14 cellular contexts compared by ENCODE assay signal in the genomic region with DNA sequence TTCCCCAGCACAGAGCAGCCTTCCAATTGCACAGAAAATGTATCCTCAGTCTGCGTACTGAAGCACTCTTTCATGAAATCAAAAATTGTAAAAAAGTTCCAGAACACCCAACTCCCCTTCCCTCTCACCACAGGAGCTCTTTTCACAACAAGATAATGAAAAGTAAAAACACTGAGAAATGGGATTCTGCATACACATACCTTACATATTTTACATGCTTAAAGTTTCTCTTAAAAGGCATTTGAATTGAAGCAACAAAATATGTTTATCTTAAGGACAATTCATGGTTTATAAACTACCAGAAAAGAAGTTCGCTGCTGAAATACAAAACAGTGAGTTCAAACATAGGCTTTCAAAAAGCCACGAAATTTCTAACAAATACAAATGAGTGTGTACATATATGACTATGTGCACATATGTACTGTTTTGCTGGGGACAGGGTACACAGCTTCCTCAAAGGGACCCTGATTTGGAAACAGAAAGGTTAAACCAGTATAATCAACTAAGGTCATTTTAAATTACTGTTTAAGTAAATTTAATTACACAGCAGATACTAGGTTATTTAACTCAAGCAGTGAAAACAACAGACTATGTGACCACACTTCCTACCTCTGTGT. TPM values are rescaled to one million over a fixed set of nuclear protein-coding genes. Genes with fewer than 3 reads are reported as not detected.
A peak's percentile ranks its signal among the peaks of the same experiment; 100 is the strongest.
DNase-seq lines count a peak whose midpoint lies in the region; ATAC-seq, FAIRE-seq and TF ChIP-seq lines count a peak whose summit lies in the region.
"Had no signal": no experiment of that assay in that cellular context is flagged by ENCODE, and none has a peak within 500 bp of the region (broad histone marks: within the 10 kb centered on the region; RNA-seq: fewer than 3 reads in every experiment).

No MANE protein-coding gene starts in this region.

- H3K27me3 Mint-ChIP-seq in activated CD4-positive, alpha-beta T cell treated with anti-CD3 and anti-CD28 coated beads, Interleukin-2, amount 10 ng/mL, durations not matched to agents 24 days and 14 days: no peaks in the 10 kb centered on the region

- no peak overlapping the region for H3K4me3 ChIP-seq in Panc1 (ENCODE audit: low read depth in 2 of 2, low read length in 2 of 2)
- peak overlapping the region in 1 of 4 experiments; percentile 32; a peak in 1 of 8 replicates for H3K4me3 ChIP-seq in H1 (ENCODE audit: extremely low read depth in 1 of 4, insufficient read depth in 2 of 4, low read depth in 3 of 4, low read length in 4 of 4)
- H3K4me3 ChIP-seq in skeletal muscle satellite cell (ENCODE audit: low read length): no peak overlapping the region

- in situ Hi-C loops in Panc1 (cut with HindIII; ENCODE audit: low pct_unique_long_range_greater_than_20kb, low sequenced_read_pairs): no loop called here

- no peak for FAIRE-seq in H1 (lab: Jason Lieb, UNC)
- FAIRE-seq: A204.1 had no signal

- H3K9me3 Mint-ChIP-seq in activated CD4-positive, alpha-beta T cell treated with anti-CD3 and anti-CD28 coated beads, Interleukin-2, amount 10 ng/mL, durations not matched to agents 24 days and 14 days: no peaks in the 10 kb centered on the region

- POLR2A ChIA-PET in Panc1 (lab: Charles Lee) (no interaction called here), H1 (lab: Charles Lee; ENCODE audit: partially characterized antibody) (interaction anchor here (0.8 to 2.3 kb wide), 8 partner anchors 10 to 961 kb away, joined by 3 to 13 read pairs (median 3); no protein-coding TSS in a partner anchor)

- no peak overlapping the region for H4K91ac ChIP-seq in H1 (replicated peaks; ENCODE audit: insufficient read length, low read length)

- no peak for TF ChIP-seq CTCF in Panc1 (IDR thresholded peaks at IDR 0.05)
- no peak for TF ChIP-seq CTCF in H1 (IDR thresholded peaks at IDR 0.05; ENCODE audit: control extremely low read depth in 1 of 3, insufficient read depth in 1 of 3, low read depth in 1 of 3, low read length in 3 of 3)

- H3K36me3 ChIP-seq in Panc1 (ENCODE audit: control insufficient read depth, insufficient read depth, low read length) (peaks cover 10% of the 10 kb centered on the region), H1 (ENCODE audit: control insufficient read depth in 2 of 4, insufficient read depth in 4 of 4, low read length in 3 of 4) (peaks cover 0 to 6% (median 0%) of the 10 kb centered on the region in 4 experiments; a peak in 1 of 8 replicates), skeletal muscle satellite cell (ENCODE audit: insufficient read depth, low read length) (peaks cover 3% of the 10 kb centered on the region)

- no peak overlapping the region for H3K56ac ChIP-seq in H1 (replicated peaks; ENCODE audit: insufficient read length, low read depth, low read length)

- peak overlapping the region; percentile 14 for H3K27ac Mint-ChIP-seq in activated CD4-positive, alpha-beta T cell treated with anti-CD3 and anti-CD28 coated beads, Interleukin-2, amount 10 ng/mL, durations not matched to agents 24 days and 14 days

- H3K4me3 Mint-ChIP-seq in activated CD4-positive, alpha-beta T cell treated with anti-CD3 and anti-CD28 coated beads, Interleukin-2, amount 10 ng/mL, durations not matched to agents 24 days and 14 days: peak overlapping the region; percentile 58

- TF ChIP-seq POLR2A in H1 (IDR thresholded peaks at IDR 0.05; ENCODE audit: control extremely low read depth in 1 of 2, low read depth in 2 of 2, low read length in 2 of 2): no peak

- H3K9ac ChIP-seq in H1 (replicated peaks in 1 of 4; ENCODE audit: extremely low read depth in 1 of 4, low read depth in 3 of 4, low read length in 3 of 4) (no peak overlapping the region), skeletal muscle satellite cell (ENCODE audit: low read depth, low read length) (peak overlapping the region; percentile 44)

- no peak overlapping the region for H3K4ac ChIP-seq in H1 (replicated peaks; ENCODE audit: insufficient read length, low read depth, low read length)

- H3K4me1 ChIP-seq in Panc1 (ENCODE audit: control insufficient read depth, insufficient read depth, low read length): peaks cover 41% of the 10 kb centered on the region
- H3K4me1 ChIP-seq in H1 (replicated peaks in 1 of 4; ENCODE audit: control insufficient read depth in 3 of 4, insufficient read depth in 4 of 4, low read length in 3 of 4): peaks cover 0 to 14% (median 5%) of the 10 kb centered on the region in 4 experiments; a peak in 6 of 7 replicates
- H3K4me1 ChIP-seq in skeletal muscle satellite cell (ENCODE audit: control insufficient read depth, insufficient read depth, low read length): peaks cover 37% of the 10 kb centered on the region

- H3K23me2 ChIP-seq in H1 (ENCODE audit: low read depth, low read length): no peaks in the 10 kb centered on the region

- no peak for DNase-seq in activated CD4-positive, alpha-beta T cell treated with anti-CD3 and anti-CD28 coated beads, Interleukin-2, amount 10 ng/mL, durations not matched to agents 24 days and 14 days
- no peak for DNase-seq in activated CD4-positive, alpha-beta T cell treated with anti-CD3 and anti-CD28 coated beads, Interleukin-2, amount 50 U/mL, for 1 hour
- DNase-seq in Panc1 (ENCODE audit: low read depth, low spot score) (no peak), H1 (ENCODE audit: low read depth in 1 of 2, low spot score in 2 of 2) (no peak), NK-92 (lab: John Stamatoyannopoulos, UW; ENCODE audit: unreplicated experiment) (no peak)
- DNase-seq: anterior cingulate cortex, left ventricle myocardium superior, NCI-H187, WERI-Rb-1 had no signal

- no peak overlapping the region; the same call in 1 of the 2 replicates for H2BK12ac ChIP-seq in H1 (ENCODE audit: low read depth, low read length)

- H2AFZ ChIP-seq in H1 (ENCODE audit: low read length): no peak overlapping the region

- H3K9me3 ChIP-seq in Panc1 (ENCODE audit: control insufficient read depth, insufficient read depth, low read depth, low read length): no peaks in the 10 kb centered on the region
- H3K9me3 ChIP-seq in H1 (ENCODE audit: insufficient read depth in 2 of 2, low read depth in 1 of 2, low read length in 1 of 2): no peaks in the 10 kb centered on the region
- no peaks in the 10 kb centered on the region for H3K9me3 ChIP-seq in skeletal muscle satellite cell (replicated peaks; ENCODE audit: low read length)

- 30% methylated on average over 3 of the region's 3 CpGs; no CpG with 5 or more reads in 1 of the 2 experiments for WGBS in H1 (ENCODE audit: extremely low coverage in 1 of 2, insufficient coverage in 1 of 2, insufficient read length in 1 of 2, insufficient replicate concordance in 2 of 2, low coverage in 1 of 2, low lambda C conversion rate in 2 of 2, missing lambda C conversion rate in 1 of 2), 2 experiments

- H3K14ac ChIP-seq in H1 (ENCODE audit: insufficient read length): no peak overlapping the region

- H2BK120ac ChIP-seq in H1 (replicated peaks; ENCODE audit: low read depth, low read length): no peak overlapping the region

- no peak overlapping the region for H2BK20ac ChIP-seq in H1 (ENCODE audit: low read length)

- TF ChIP-seq RAD21 in H1 (IDR thresholded peaks at IDR 0.05 in 1 of 2, conservative IDR thresholded peaks at IDR 0.05 in 1 of 2; ENCODE audit: low read depth in 2 of 2, low read length in 2 of 2): no peak

- CTCF ChIA-PET in Panc1 (lab: Charles Lee) (no interaction called here), H1 (lab: Charles Lee; ENCODE audit: partially characterized antibody) (interaction anchor here (0.6 to 3.0 kb wide), 3 partner anchors 10 to 213 kb away, joined by 3 to 22 read pairs (median 5); no protein-coding TSS in a partner anchor)

- H2BK15ac ChIP-seq in H1 (ENCODE audit: low read length): no peak overlapping the region

- BruUV-seq in Panc1 (replicated peaks; lab: Mats Ljungman, UMichigan): no TSS peak

- no peak for TF ChIP-seq EP300 in H1 (IDR thresholded peaks at IDR 0.05; ENCODE audit: borderline replicate concordance in 1 of 2, low read depth in 2 of 2, low read length in 2 of 2)

- H3K79me2 ChIP-seq in H1 (ENCODE audit: control insufficient read depth in 1 of 2, insufficient read depth in 2 of 2, low read length in 2 of 2): peaks cover 13 to 84% of the 10 kb centered on the region in 2 experiments

- H3K4me2 ChIP-seq in H1 (ENCODE audit: insufficient read depth in 1 of 2, low read depth in 2 of 2, low read length in 2 of 2): peak overlapping the region; percentile 7 to 40; a peak in 3 of 4 replicates
- H3K4me2 ChIP-seq in skeletal muscle satellite cell (ENCODE audit: low read length): peak overlapping the region; percentile 66

- H3K23ac ChIP-seq in H1 (ENCODE audit: insufficient read length): no peak overlapping the region

- H4K8ac ChIP-seq in H1 (ENCODE audit: extremely low read depth, insufficient read depth, low read length): no peak overlapping the region

- H3K27me3 ChIP-seq in Panc1 (ENCODE audit: control insufficient read depth, insufficient read depth, low read length): no peaks in the 10 kb centered on the region
- H3K27me3 ChIP-seq in H1 (replicated peaks in 1 of 4; ENCODE audit: control insufficient read depth in 3 of 4, extremely low read depth in 1 of 4, insufficient read depth in 3 of 4, low read length in 3 of 4): no peaks in the 10 kb centered on the region
- H3K27me3 ChIP-seq in skeletal muscle satellite cell (ENCODE audit: control insufficient read depth, insufficient read depth, low read length): no peaks in the 10 kb centered on the region

- peaks cover 2 to 3% of the 10 kb centered on the region in 2 experiments for H4K20me1 ChIP-seq in H1 (replicated peaks in 1 of 2; ENCODE audit: control insufficient read depth in 1 of 2, insufficient read depth in 2 of 2, low read length in 2 of 2)

- H3K27ac ChIP-seq in Panc1 (ENCODE audit: low read length): peak overlapping the region; percentile 30
- H3K27ac ChIP-seq in H1 (ENCODE audit: low read depth, low read length): no peak overlapping the region
- H3K27ac ChIP-seq: WERI-Rb-1 had no signal

- H2AK5ac ChIP-seq in H1 (ENCODE audit: low read depth, low read length): no peak overlapping the region

- H3K4me1 Mint-ChIP-seq in activated CD4-positive, alpha-beta T cell treated with anti-CD3 and anti-CD28 coated beads, Interleukin-2, amount 10 ng/mL, durations not matched to agents 24 days and 14 days: peaks cover 58% of the 10 kb centered on the region

- H3K79me1 ChIP-seq in H1 (ENCODE audit: low read depth, low read length): peaks cover 5% of the 10 kb centered on the region

- no peak overlapping the region for H3K18ac ChIP-seq in H1 (ENCODE audit: extremely low read depth, low read length)

- intact Hi-C loops in activated CD4-positive, alpha-beta T cell treated with anti-CD3 and anti-CD28 coated beads, Interleukin-2, amount 10 ng/mL, durations not matched to agents 24 days and 14 days (cut with micrococcal nuclease): loop anchor here (2.0 kb wide), 1 partner anchor 14 kb away; no protein-coding TSS in a partner anchor
- intact Hi-C loops in Panc1 (cut with micrococcal nuclease; ENCODE audit: unreplicated experiment): no loop called here

- H2BK5ac ChIP-seq in H1 (ENCODE audit: low read depth, low read length): no peak overlapping the region

- ATAC-seq in Panc1 (no peak), GM19395 (IDR thresholded peaks at IDR 0.05; ENCODE audit: unreplicated experiment) (no peak), GM19467 (IDR thresholded peaks at IDR 0.05; ENCODE audit: unreplicated experiment) (no peak)
- ATAC-seq: esophagus mucosa, left ventricle myocardium superior had no signal

- H3K36me3 Mint-ChIP-seq in activated CD4-positive, alpha-beta T cell treated with anti-CD3 and anti-CD28 coated beads, Interleukin-2, amount 10 ng/mL, durations not matched to agents 24 days and 14 days (ENCODE audit: low read depth): peaks cover 21% of the 10 kb centered on the region

- no peak overlapping the region for H4K5ac ChIP-seq in H1 (ENCODE audit: insufficient read length, low read depth, low read length)

RNA-seq across cellular contexts. Expression of a gene that starts 33.8 kb away (rescaled TPM):
- total RNA-seq in activated CD4-positive, alpha-beta T cell treated with anti-CD3 and anti-CD28 coated beads, Interleukin-2, amount 10 ng/mL, durations not matched to agents 24 days and 14 days: 30.0 and 32.7 TPM in 2 replicates
- total RNA-seq in Panc1 (2021; ENCODE audit: unreplicated experiment): 41.2 TPM
- 42.3 TPM for polyA plus RNA-seq in Panc1 (2012; ENCODE audit: insufficient read length)
- 18.7 and 19.5 TPM in 2 replicates for total RNA-seq in H1 (2021; fragmentation: NEBNext Ultra II Directional; extraction: Animal tissue kit (Norgen Biotek cat#: 25700))
- polyA plus RNA-seq in H1 (2011; rRNA removed): 11.0 and 13.7 TPM in 2 replicates
- 11.4 TPM for polyA plus RNA-seq in H1 (2011; cell fraction: cytosol; rRNA removed)
- 33.9 TPM for polyA plus RNA-seq in H1 (2011; cell fraction: nucleus; rRNA removed)
- polyA plus RNA-seq in H1 (2012, experiment 1 of 2): 18.7 to 20.9 TPM (median 19.7 TPM) in 4 replicates
- 13.1 TPM for polyA plus RNA-seq in H1 (2012, experiment 2 of 2)
- 23.1 TPM for polyA plus RNA-seq in H1 (2013, experiment 1 of 2)
- polyA plus RNA-seq in H1 (2013, experiment 2 of 2): 17.5 TPM
- polyA minus RNA-seq in H1 (2011; rRNA and poly(A)+ RNA removed): 23.3 and 24.9 TPM in 2 replicates
- polyA minus RNA-seq in H1 (2011; cell fraction: cytosol; rRNA and poly(A)+ RNA removed): 7.3 TPM
- polyA minus RNA-seq in H1 (2011; cell fraction: nucleus; rRNA and poly(A)+ RNA removed): 21.1 TPM
- total RNA-seq in skeletal muscle satellite cell (2012; rRNA removed): 11.7 and 20.5 TPM in 2 replicates

RNA-seq across cellular contexts. Expression of a gene that starts 35.0 kb away (rescaled TPM):
- not detected in 2 replicates for total RNA-seq in activated CD4-positive, alpha-beta T cell treated with anti-CD3 and anti-CD28 coated beads, Interleukin-2, amount 10 ng/mL, durations not matched to agents 24 days and 14 days
- not detected for total RNA-seq in Panc1 (2021; ENCODE audit: unreplicated experiment)
- polyA plus RNA-seq in Panc1 (2012; ENCODE audit: insufficient read length): not detected
- total RNA-seq in H1 (2021; fragmentation: NEBNext Ultra II Directional; extraction: Animal tissue kit (Norgen Biotek cat#: 25700)): not detected in 2 replicates
- 0.28 TPM in 1 of 2 replicates, not detected in the other for polyA plus RNA-seq in H1 (2011; rRNA removed)
- polyA plus RNA-seq in H1 (2011; cell fraction: cytosol; rRNA removed): not detected
- polyA plus RNA-seq in H1 (2011; cell fraction: nucleus; rRNA removed): not detected
- not detected in 4 replicates for polyA plus RNA-seq in H1 (2012, experiment 1 of 2)
- polyA plus RNA-seq in H1 (2012, experiment 2 of 2): not detected
- polyA plus RNA-seq in H1 (2013, experiment 1 of 2): not detected
- not detected for polyA plus RNA-seq in H1 (2013, experiment 2 of 2)
- not detected in 2 replicates for polyA minus RNA-seq in H1 (2011; rRNA and poly(A)+ RNA removed)
- not detected for polyA minus RNA-seq in H1 (2011; cell fraction: cytosol; rRNA and poly(A)+ RNA removed)
- not detected for polyA minus RNA-seq in H1 (2011; cell fraction: nucleus; rRNA and poly(A)+ RNA removed)
- total RNA-seq in skeletal muscle satellite cell (2012; rRNA removed): 0.25 TPM in 1 of 2 replicates, not detected in the other
- total RNA-seq: esophagus mucosa, left ventricle myocardium superior had no signal
